8 cellular contexts compared by ENCODE assay signal in the genomic region with DNA sequence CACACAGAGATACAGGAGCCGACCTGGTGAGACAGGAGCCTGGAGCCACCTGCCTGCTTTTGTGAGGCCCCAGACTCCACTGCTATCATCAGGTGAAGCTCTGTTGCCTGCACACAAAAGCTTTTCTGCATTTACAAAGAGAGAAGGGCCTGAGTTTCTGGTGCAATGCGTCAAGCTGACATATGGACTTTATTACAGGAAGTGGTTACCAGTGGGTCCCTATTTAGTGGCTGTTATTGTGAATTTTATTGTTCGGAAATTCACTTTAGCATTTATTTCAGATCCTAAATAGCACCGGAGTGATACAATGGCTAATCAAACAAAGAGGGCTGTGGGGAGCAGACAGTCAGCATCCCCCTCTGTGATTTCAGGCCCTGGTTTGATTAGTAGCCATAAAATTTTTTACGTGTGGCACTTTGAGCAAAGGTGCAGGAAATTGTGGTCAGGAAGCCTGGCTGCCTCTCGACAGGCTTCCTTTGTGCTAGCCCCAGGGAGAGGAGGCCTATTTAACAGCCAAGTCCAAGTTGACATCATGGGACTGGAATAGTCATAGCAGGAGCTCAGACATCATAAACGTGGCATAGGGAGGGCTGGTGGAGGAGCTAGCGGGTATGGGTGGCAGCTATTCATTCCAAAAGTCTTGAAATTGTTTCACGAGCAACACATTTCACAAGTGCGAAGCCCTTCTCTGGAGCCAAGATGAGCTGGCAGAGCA.
A peak's percentile ranks its signal among the peaks of the same experiment; 100 is the strongest.
DNase-seq lines count a peak whose midpoint lies in the region; ATAC-seq, FAIRE-seq and TF ChIP-seq lines count a peak whose summit lies in the region.

No MANE protein-coding gene starts in this region.

- H3K4me3 ChIP-seq in stomach smooth muscle (ENCODE audit: low read length in 2 of 2): no peak overlapping the region

- peaks cover 26% of the 10 kb centered on the region for H3K4me1 ChIP-seq in stomach smooth muscle (ENCODE audit: control insufficient read depth, insufficient read depth, low read length)

- peak; percentile 17 for DNase-seq in NK-92 treated with Interleukin-12 subunit alpha and Interleukin-12 subunit beta, amount 100 ng/mL, for 24 hours (lab: John Stamatoyannopoulos, UW)
- DNase-seq in NK-92 (lab: John Stamatoyannopoulos, UW; ENCODE audit: unreplicated experiment) (no peak), NCI-H2107 treated with DMSO at 0.1 percent for 48 hours (lab: John Stamatoyannopoulos, UW; ENCODE audit: unreplicated experiment) (peak; percentile 96), activated T-cell treated with anti-CD3 and anti-CD28 coated beads for 48 hours (ENCODE audit: low read depth) (peak; percentile 33), islet precursor cell (peak; percentile 87), D721Med (ENCODE audit: insufficient read length, low spot score) (no peak)

- H3K27ac ChIP-seq in stomach smooth muscle (ENCODE audit: low read length): peak overlapping the region; percentile 41

- peak; percentile 50 for ATAC-seq in HG02763 (IDR thresholded peaks at IDR 0.05; ENCODE audit: unreplicated experiment)

- no peak for FAIRE-seq in D721Med (lab: Jason Lieb, UNC)

- no peaks in the 10 kb centered on the region for H3K27me3 ChIP-seq in stomach smooth muscle (ENCODE audit: control insufficient read depth in 1 of 2, insufficient read depth in 2 of 2, low read length in 2 of 2)

- H3K9me3 ChIP-seq in stomach smooth muscle (ENCODE audit: control insufficient read depth in 2 of 2, low read length in 2 of 2): no peaks in the 10 kb centered on the region

- H3K36me3 ChIP-seq in stomach smooth muscle (ENCODE audit: control insufficient read depth in 2 of 2, insufficient read depth in 2 of 2, low read length in 2 of 2): peaks cover 14 to 15% of the 10 kb centered on the region in 2 donors

- TF ChIP-seq CTCF in D721Med (IDR thresholded peaks at IDR 0.05; ENCODE audit: insufficient read depth, missing control alignments): no peak

- H3K9ac ChIP-seq in stomach smooth muscle (ENCODE audit: low read length in 2 of 2): peak overlapping the region in 1 of 2 donors; percentile 29

Comparison
In these comparisons a context has a peak if more than half of its experiments do, and no peak if none do; other contexts are left out.
1. DNase-seq: peak in NK-92 treated with Interleukin-12 subunit alpha and Interleukin-12 subunit beta, amount 100 ng/mL, for 24 hours (single experiment), NCI-H2107 treated with DMSO at 0.1 percent for 48 hours (single experiment), activated T-cell treated with anti-CD3 and anti-CD28 coated beads for 48 hours (single experiment) and islet precursor cell (single experiment); none in NK-92 (single experiment) and D721Med (single experiment).